Comparison of ENCODE assay signal across 8 cellular contexts in the genomic region with DNA sequence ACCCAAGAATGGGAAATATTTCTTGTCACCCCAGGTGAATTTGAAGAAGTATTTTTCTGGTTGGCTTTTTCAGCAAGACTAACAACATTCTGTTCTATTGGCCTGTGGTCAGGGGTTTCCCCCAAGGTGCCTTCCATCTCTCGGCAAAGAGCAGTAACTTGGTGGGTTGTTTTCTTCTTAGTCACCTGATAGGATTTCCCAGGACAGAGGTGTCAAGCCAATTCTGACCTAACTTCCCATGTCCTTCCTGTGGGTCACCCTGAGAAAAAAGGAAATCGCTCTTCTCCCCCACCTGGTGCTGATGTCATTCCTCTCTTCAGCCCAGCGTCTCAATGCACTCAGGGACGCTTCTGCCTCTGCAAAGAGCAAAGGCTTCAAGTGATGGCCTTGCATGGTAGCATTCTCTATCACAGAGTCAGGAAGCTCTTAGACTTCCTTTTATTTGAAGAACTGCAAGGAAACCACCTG. TPM values are rescaled to one million over a fixed set of nuclear protein-coding genes. Genes with fewer than 3 reads are reported as not detected.
DNase-seq lines count a peak whose midpoint lies in the region; ATAC-seq and TF ChIP-seq lines count a peak whose summit lies in the region.

No MANE protein-coding gene starts in this region.

- TF ChIP-seq CTCF in Calu3 (IDR thresholded peaks at IDR 0.05; ENCODE audit: unreplicated experiment) (no peak), stomach (IDR thresholded peaks at IDR 0.05) (no peak)

- ATAC-seq in GM18520 (IDR thresholded peaks at IDR 0.05; ENCODE audit: unreplicated experiment) (peak; percentile 92), HG02970 (IDR thresholded peaks at IDR 0.05; ENCODE audit: low FRiP score, unreplicated experiment) (peak; percentile 86)

- H3K4me1 ChIP-seq in stomach = no peaks in the 10 kb centered on the region

- intact Hi-C loops in Calu3 (cut with micrococcal nuclease; ENCODE audit: unreplicated experiment) (no loop called here), cardiac septum (cut with DNase I) (no loop called here), stomach (cut with DNase I; ENCODE audit: low total_unique reads) (no loop called here)

- peaks cover 54% of the 10 kb centered on the region for H3K27me3 Mint-ChIP-seq in Calu3 (ENCODE audit: unreplicated experiment)

- H3K9me3 ChIP-seq in stomach = no peaks in the 10 kb centered on the region

- no peak overlapping the region for H3K27ac ChIP-seq in stomach

- WGBS in stomach, 5 donors = 52 to 68% (median 60%) methylated on average over 4 of the region's 4 CpGs

- H3K36me3 ChIP-seq in stomach = no peaks in the 10 kb centered on the region

- peak; percentile 55 to 60 for DNase-seq in activated CD4-positive, alpha-beta T cell treated with anti-CD3 and anti-CD28 coated beads for 4 hours
- DNase-seq in islet precursor cell = peak; percentile 63
- no peak for DNase-seq in Calu3
- DNase-seq in cardiac septum (ENCODE audit: low spot score) = no peak
- no peak for DNase-seq in stomach
- DNase-seq in NCI-H748 (lab: John Stamatoyannopoulos, UW; ENCODE audit: unreplicated experiment) = no peak

- H3K36me3 Mint-ChIP-seq in Calu3 (ENCODE audit: insufficient read depth, unreplicated experiment) = no peaks in the 10 kb centered on the region

- no peak for TF ChIP-seq EP300 in stomach (IDR thresholded peaks at IDR 0.05)

- no TSS peak for BruUV-seq in Calu3 (replicated peaks; lab: Mats Ljungman, UMichigan)

- H3K27ac Mint-ChIP-seq in Calu3 (ENCODE audit: unreplicated experiment) = no peak overlapping the region

- CTCF ChIA-PET in Calu3 (lab: Charles Lee) = no interaction called here

- no peak overlapping the region for H3K4me3 Mint-ChIP-seq in Calu3 (ENCODE audit: low read depth, unreplicated experiment)

- no peak overlapping the region for H3K4me3 ChIP-seq in stomach

- no peaks in the 10 kb centered on the region for H3K27me3 ChIP-seq in stomach

- H3K4me1 Mint-ChIP-seq in Calu3 (ENCODE audit: low read depth, unreplicated experiment) = no peaks in the 10 kb centered on the region

- no peaks in the 10 kb centered on the region for H3K9me3 Mint-ChIP-seq in Calu3 (ENCODE audit: low read depth, unreplicated experiment)

- no peak for TF ChIP-seq POLR2A in stomach (IDR thresholded peaks at IDR 0.05)

RNA-seq across cellular contexts. Expression of gene IFNG, which starts 16.1 kb away (rescaled TPM):
- not detected in 2 replicates for total RNA-seq in Calu3 (2022)
- total RNA-seq in cardiac septum = not detected
- not detected for total RNA-seq in stomach
- polyA plus RNA-seq in stomach = not detected

RNA-seq across cellular contexts. Expression of gene IL26, which starts 50.0 kb away (rescaled TPM):
- total RNA-seq in Calu3 (2022) = not detected in 2 replicates
- total RNA-seq in cardiac septum = not detected
- total RNA-seq in stomach = not detected
- polyA plus RNA-seq in stomach = not detected

Comparison
In these comparisons a context has a peak if more than half of its experiments do, and no peak if none do; other contexts are left out.
1. DNase-seq: peak in activated CD4-positive, alpha-beta T cell treated with anti-CD3 and anti-CD28 coated beads for 4 hours (2 of 2) and islet precursor cell (single experiment); none in Calu3 (single experiment), cardiac septum (single experiment), stomach (single experiment) and NCI-H748 (single experiment).